ENCODE assay signal across 1 cellular context in the genomic region with DNA sequence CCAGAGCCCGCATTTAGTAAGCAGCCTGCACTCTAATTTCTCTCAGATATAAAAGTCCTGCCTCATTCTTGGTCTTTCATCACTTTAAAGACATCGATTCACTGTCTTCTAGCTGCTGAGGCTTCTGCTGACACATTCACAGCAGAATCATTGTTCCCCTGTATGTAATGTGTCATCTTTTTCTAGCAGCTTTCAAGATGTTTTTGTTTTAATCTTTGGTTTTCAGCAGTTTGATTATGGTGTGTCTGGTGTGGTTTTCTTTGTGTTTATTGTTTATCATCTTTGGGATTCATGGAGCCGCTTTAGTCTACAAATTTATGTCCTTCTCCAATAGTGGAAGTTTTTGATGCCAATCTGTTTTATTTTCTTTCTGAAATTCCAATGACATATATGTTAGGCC.
TF ChIP-seq lines count a peak whose summit lies in the region.

No MANE protein-coding gene starts in this region.

TF ChIP-seq in IMR-90, 13 proteins besides CTCF, POLR2A, EP300 and RAD21:
- TF ChIP-seq CEBPB (IDR thresholded peaks at IDR 0.05; ENCODE audit: low read depth, low read length) = no peak
- no peak for TF ChIP-seq CHD1 (IDR thresholded peaks at IDR 0.05; ENCODE audit: low read depth, low read length)
- no peak for TF ChIP-seq SMC3 (IDR thresholded peaks at IDR 0.05; ENCODE audit: low read depth, low read length)
- no peak for TF ChIP-seq MAZ (IDR thresholded peaks at IDR 0.05; ENCODE audit: borderline replicate concordance, low read depth, low read length)
- TF ChIP-seq NFE2L2 (IDR thresholded peaks at IDR 0.05; ENCODE audit: low read depth, low read length) = no peak
- no peak for TF ChIP-seq BHLHE40 (IDR thresholded peaks at IDR 0.05; ENCODE audit: low read depth, low read length)
